Comparison of ENCODE assay signal across 8 cellular contexts in the genomic region with DNA sequence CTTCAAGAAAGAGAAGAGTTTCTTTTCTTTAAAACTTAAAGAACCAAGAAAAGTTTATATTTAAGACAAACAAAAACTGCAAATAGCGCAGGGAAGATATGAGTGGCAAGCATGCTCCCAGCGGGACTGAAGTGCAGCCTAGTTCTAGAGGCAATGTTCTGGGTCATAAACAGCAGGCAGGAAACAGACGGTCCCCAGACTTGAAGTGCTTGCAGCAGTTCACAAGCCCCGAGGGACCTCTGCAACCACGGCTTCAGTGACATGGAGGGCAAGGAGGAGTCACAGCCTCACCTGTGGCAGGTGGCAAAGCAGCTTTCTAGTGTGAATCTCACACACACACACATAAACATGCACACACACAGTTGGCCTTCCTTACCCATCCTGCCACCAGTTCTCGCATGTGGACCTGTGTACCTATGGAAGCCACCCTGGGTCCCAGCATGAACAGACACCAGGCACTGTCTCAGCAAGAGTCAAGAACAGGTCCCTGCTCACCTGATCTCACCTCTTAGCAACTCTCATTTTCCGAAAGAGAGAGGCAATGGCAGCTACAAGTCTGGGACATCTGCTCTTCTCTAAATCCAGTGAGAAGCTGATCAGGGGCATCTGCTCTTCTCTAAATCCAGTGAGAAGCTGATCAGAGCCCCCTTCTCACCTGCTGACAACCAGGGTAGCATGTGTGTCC.
DNase-seq lines count a peak whose midpoint lies in the region; ATAC-seq, FAIRE-seq and TF ChIP-seq lines count a peak whose summit lies in the region.

No MANE protein-coding gene starts in this region.

- TF ChIP-seq CTCF in GM12878 (IDR thresholded peaks at IDR 0.05 in 2 of 3, conservative IDR thresholded peaks at IDR 0.05 in 1 of 3; ENCODE audit: control insufficient read depth in 2 of 3, extremely low read depth in 1 of 3, insufficient read depth in 1 of 3, low read depth in 3 of 3, low read length in 3 of 3) = no peak

- H3K79me2 ChIP-seq in GM12878 (ENCODE audit: control insufficient read depth, insufficient read depth, low read length) = no peaks in the 10 kb centered on the region

- H3K9ac ChIP-seq in GM12878 (ENCODE audit: control insufficient read depth, insufficient read depth, low read length) = 0 out of 2 replicates have a peak overlapping the region, but pooled peaks have one; percentile 9

- H4K20me1 ChIP-seq in GM12878 (ENCODE audit: control insufficient read depth, insufficient read depth) = no peaks in the 10 kb centered on the region

- peak overlapping the region; percentile 36 for H3K4me2 ChIP-seq in GM12878 (ENCODE audit: control insufficient read depth, insufficient read depth)

- TF ChIP-seq RAD21 in GM12878 (IDR thresholded peaks at IDR 0.05; ENCODE audit: insufficient read depth, low read depth, low read length) = no peak

- H3K4me3 ChIP-seq in GM12878 = no peak overlapping the region

- intact Hi-C loops in GM12878 (cut with micrococcal nuclease; ENCODE audit: unreplicated experiment) = loop anchor here (10.0 kb wide), 1 partner anchor 161 kb away; the partner anchor contains the start of gene EFNB2

- H3K36me3 ChIP-seq in GM12878 (ENCODE audit: control insufficient read depth in 2 of 2, insufficient read depth in 2 of 2, low read length in 1 of 2) = no peaks in the 10 kb centered on the region

- peaks cover 9% of the 10 kb centered on the region; the same call in 1 of the 2 replicates for H3K4me1 ChIP-seq in GM12878 (ENCODE audit: control insufficient read depth, insufficient read depth, low read length)

- H3K27me3 ChIP-seq in GM12878 (replicated peaks in 1 of 2; ENCODE audit: control insufficient read depth in 2 of 2, insufficient read depth in 2 of 2, low read length in 1 of 2) = no peaks in the 10 kb centered on the region

- no peak for TF ChIP-seq POLR2A in GM12878 (IDR thresholded peaks at IDR 0.05; ENCODE audit: low read depth, low read length)
- TF ChIP-seq POLR2A in H54 (IDR thresholded peaks at IDR 0.05; ENCODE audit: low read depth, low read length) = no peak

- POLR2A ChIA-PET in GM12878 (lab: Charles Lee) = interaction anchor here (1.7 kb wide), 1 partner anchor 10 kb away, joined by 5 read pairs; no protein-coding TSS in a partner anchor

- peak overlapping the region; percentile 30 for H2AFZ ChIP-seq in GM12878 (ENCODE audit: control insufficient read depth, low read depth, low read length)

- SMC1A ChIA-PET in GM12878 (lab: Charles Lee; ENCODE audit: uncharacterized antibody, unreplicated experiment) = interaction anchor here (0.6 to 1.0 kb wide), 4 partner anchors 8 to 288 kb away, joined by 3 read pairs; no protein-coding TSS in a partner anchor

- in situ Hi-C loops in GM12878 (cut with MboI) = no loop called here

- peak; percentile 65 for ATAC-seq in GM21447 (IDR thresholded peaks at IDR 0.05; ENCODE audit: unreplicated experiment)
- ATAC-seq in HG03460 (IDR thresholded peaks at IDR 0.05; ENCODE audit: unreplicated experiment) = peak; percentile 78
- ATAC-seq in GM12878 = peak; percentile 73

- CTCF ChIA-PET in GM12878 (lab: Yijun Ruan, JAX) = no interaction called here

- DNase-seq in DMS53 treated with DMSO at 0.1 percent for 48 hours (lab: John Stamatoyannopoulos, UW; ENCODE audit: unreplicated experiment) (peak; percentile 9), GM12878 (ENCODE audit: low read depth, low spot score) (no peak), dedifferentiated amniotic fluid mesenchymal stem cell (ENCODE audit: extremely low spot score) (no peak), H54 (ENCODE audit: insufficient read length, low spot score) (no peak), urothelium cell line (ENCODE audit: low spot score) (no peak), iPS-NIHi11 (ENCODE audit: low spot score) (no peak)

- WGBS in GM12878 (ENCODE audit: insufficient coverage, insufficient replicate concordance, low lambda C conversion rate, missing lambda C conversion rate) = 0% methylated on average over 7 of the region's 7 CpGs

- no TSS peak for BruUV-seq in GM12878 (replicated peaks; lab: Mats Ljungman, UMichigan)

- no peak for TF ChIP-seq EP300 in GM12878 (IDR thresholded peaks at IDR 0.05; ENCODE audit: borderline replicate concordance in 1 of 2, control insufficient read depth in 1 of 2, low read depth in 2 of 2, low read length in 2 of 2)

- RAD21 ChIA-PET in GM12878 (lab: Charles Lee; ENCODE audit: unreplicated experiment) = interaction anchor here (1.0 to 1.1 kb wide), 2 partner anchors 26 to 251 kb away, joined by 3 read pairs; no protein-coding TSS in a partner anchor

- H3K9me3 ChIP-seq in GM12878 (replicated peaks; ENCODE audit: control insufficient read depth, insufficient read depth, low read length) = no peaks in the 10 kb centered on the region; the same call in 2 of the 3 replicates

- peak; percentile 54 for FAIRE-seq in GM12878 (lab: Jason Lieb, UNC)
- FAIRE-seq in H54 (lab: Jason Lieb, UNC) = no peak
- FAIRE-seq in urothelium cell line (lab: Jason Lieb, UNC) = no peak

- peak overlapping the region; percentile 48; the same call in 1 of the 2 replicates for H3K27ac ChIP-seq in GM12878 (ENCODE audit: control insufficient read depth, insufficient read depth)

TF ChIP-seq in GM12878, 131 proteins besides CTCF, POLR2A, EP300 and RAD21 (continues in another document):
- no peak for TF ChIP-seq SMC3 (IDR thresholded peaks at IDR 0.05; ENCODE audit: borderline replicate concordance, low read length)
- no peak for TF ChIP-seq RELB (IDR thresholded peaks at IDR 0.05; ENCODE audit: low read depth)
- TF ChIP-seq ZNF384 (IDR thresholded peaks at IDR 0.05; ENCODE audit: borderline replicate concordance, low read depth, low read length) = no peak
- no peak for TF ChIP-seq ZNF24 (IDR thresholded peaks at IDR 0.05)
- TF ChIP-seq MEF2B (IDR thresholded peaks at IDR 0.05; ENCODE audit: partially characterized antibody, poor library complexity, severe bottlenecking) = peak; percentile 92
- TF ChIP-seq, protein P1, sequence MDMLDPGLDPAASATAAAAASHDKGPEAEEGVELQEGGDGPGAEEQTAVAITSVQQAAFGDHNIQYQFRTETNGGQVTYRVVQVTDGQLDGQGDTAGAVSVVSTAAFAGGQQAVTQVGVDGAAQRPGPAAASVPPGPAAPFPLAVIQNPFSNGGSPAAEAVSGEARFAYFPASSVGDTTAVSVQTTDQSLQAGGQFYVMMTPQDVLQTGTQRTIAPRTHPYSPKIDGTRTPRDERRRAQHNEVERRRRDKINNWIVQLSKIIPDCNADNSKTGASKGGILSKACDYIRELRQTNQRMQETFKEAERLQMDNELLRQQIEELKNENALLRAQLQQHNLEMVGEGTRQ (IDR thresholded peaks at IDR 0.05; ENCODE audit: borderline replicate concordance, low read depth, low read length) = no peak
- peak; percentile 10; the same call in 1 of the 2 replicates for TF ChIP-seq ZNF687 (IDR thresholded peaks at IDR 0.05)
- 0 out of 2 replicates have a peak, but pooled peaks have one; percentile 83 for TF ChIP-seq SMARCA5 (IDR thresholded peaks at IDR 0.05)
- TF ChIP-seq IKZF2 (IDR thresholded peaks at IDR 0.05) = no peak
- no peak for TF ChIP-seq ZNF622 (IDR thresholded peaks at IDR 0.05)
- TF ChIP-seq GATAD2B (conservative IDR thresholded peaks at IDR 0.05; ENCODE audit: low read depth) = peak; percentile 54; the same call in 1 of the 2 replicates
- 0 out of 2 replicates have a peak, but pooled peaks have one; percentile 61 for TF ChIP-seq DPF2 (IDR thresholded peaks at IDR 0.05)
